8 cellular contexts compared by ENCODE assay signal in genomic region chr11:45252134-45252856, GRCh38. TPM values are rescaled to one million over a fixed set of nuclear protein-coding genes. Genes with fewer than 3 reads are reported as not detected.
DNase-seq lines count a peak whose midpoint lies in the region; ATAC-seq and TF ChIP-seq lines count a peak whose summit lies in the region.

No MANE protein-coding gene starts in this region.

- H3K27me3 Mint-ChIP-seq in activated T-cell treated with anti-CD3 and anti-CD28 coated beads, Interleukin-2, amount 50 U/mL, for 72 hours (ENCODE audit: low read depth): peaks cover 17% of the 10 kb centered on the region

- H3K4me3 ChIP-seq in MG63: no peak overlapping the region
- no peak overlapping the region for H3K4me3 ChIP-seq in hepatocyte

- H3K4me2 ChIP-seq in hepatocyte: no peak overlapping the region

- H3K27me3 ChIP-seq in MG63 (no peaks in the 10 kb centered on the region), hepatocyte (no peaks in the 10 kb centered on the region)

- ATAC-seq in activated T-cell treated with anti-CD3 and anti-CD28 coated beads, Interleukin-2, amount 50 U/mL, for 72 hours (replicated peaks in 1 of 2): peak; percentile 43 to 54
- no peak for ATAC-seq in GM18505 (IDR thresholded peaks at IDR 0.05; ENCODE audit: unreplicated experiment)

- WGBS in hepatocyte (ENCODE audit: low lambda C conversion rate, missing lambda C conversion rate): 45% methylated on average over 22 of the region's 22 CpGs

- TF ChIP-seq POLR2A in GM18505 (IDR thresholded peaks at IDR 0.05; ENCODE audit: borderline replicate concordance, extremely low read depth, insufficient read depth, insufficient read length): no peak

- DNase-seq in activated T-cell treated with anti-CD3 and anti-CD28 coated beads for 48 hours (ENCODE audit: low read depth) (peak; percentile 35), activated T-cell treated with anti-CD3 and anti-CD28 coated beads for 4 hours (no peak), MG63 (peak; percentile 58), hepatocyte (ENCODE audit: low spot score) (peak; percentile 74), NCI-H2227 treated with DMSO at 0.1 percent for 48 hours (lab: John Stamatoyannopoulos, UW) (no peak)
- peak; percentile 38 to 42 for DNase-seq in activated T-cell treated with anti-CD3 and anti-CD28 coated beads, Interleukin-2, amount 50 U/mL, for 72 hours
- DNase-seq in stimulated activated CD8-positive, alpha-beta memory T cell treated with anti-CD3 and anti-CD28 coated beads, Interleukin-2, amount 100 ng/mL, for 48 hours (ENCODE audit: low read depth in 2 of 2): peak; percentile 14 to 17

- no peak overlapping the region for H3K27ac ChIP-seq in hepatocyte

- H3K9me2 ChIP-seq in hepatocyte (replicated peaks; ENCODE audit: insufficient read depth): no peaks in the 10 kb centered on the region

- no peak overlapping the region for H3K27ac Mint-ChIP-seq in activated T-cell treated with anti-CD3 and anti-CD28 coated beads, Interleukin-2, amount 50 U/mL, for 72 hours

- TF ChIP-seq CTCF in hepatocyte (IDR thresholded peaks at IDR 0.05; ENCODE audit: poor library complexity): peak; percentile 53

- no peaks in the 10 kb centered on the region for H3K36me3 Mint-ChIP-seq in activated T-cell treated with anti-CD3 and anti-CD28 coated beads, Interleukin-2, amount 50 U/mL, for 72 hours (ENCODE audit: insufficient read depth in 2 of 2)

- H3K79me2 ChIP-seq in hepatocyte: no peaks in the 10 kb centered on the region

- no peak overlapping the region for H2AFZ ChIP-seq in hepatocyte

- no peaks in the 10 kb centered on the region for H3K4me1 ChIP-seq in hepatocyte (ENCODE audit: insufficient read depth)

- H3K36me3 ChIP-seq in MG63 (no peaks in the 10 kb centered on the region), hepatocyte (replicated peaks; ENCODE audit: insufficient read depth, low read depth) (no peaks in the 10 kb centered on the region)

- no peaks in the 10 kb centered on the region for H3K9me3 Mint-ChIP-seq in activated T-cell treated with anti-CD3 and anti-CD28 coated beads, Interleukin-2, amount 50 U/mL, for 72 hours

- H3K4me3 Mint-ChIP-seq in activated T-cell treated with anti-CD3 and anti-CD28 coated beads, Interleukin-2, amount 50 U/mL, for 72 hours: no peak overlapping the region

- H3K4me1 Mint-ChIP-seq in activated T-cell treated with anti-CD3 and anti-CD28 coated beads, Interleukin-2, amount 50 U/mL, for 72 hours (ENCODE audit: low read depth): no peaks in the 10 kb centered on the region

- H3K9me3 ChIP-seq in MG63: no peaks in the 10 kb centered on the region
- H3K9me3 ChIP-seq in hepatocyte (ENCODE audit: low read depth): no peaks in the 10 kb centered on the region

- no peaks in the 10 kb centered on the region for H4K20me1 ChIP-seq in hepatocyte (ENCODE audit: insufficient read depth, poor library complexity, severe bottlenecking)

RNA-seq across cellular contexts. Expression of gene SYT13, which starts 33.8 kb away (rescaled TPM):
- not detected in 2 replicates for total RNA-seq in MG63 (2014; rRNA removed; shearing (Covaris generic); ENCODE audit: low replicate concordance)
- not detected for total RNA-seq in activated T-cell treated with anti-CD3 and anti-CD28 coated beads, Interleukin-2, amount 50 U/mL, for 72 hours
- 10.4 and 11.5 TPM in 2 replicates for total RNA-seq in hepatocyte
- 1.6 and 1.7 TPM in 2 replicates for polyA plus RNA-seq in hepatocyte

Comparison
In these comparisons a context has a peak if more than half of its experiments do, and no peak if none do; other contexts are left out.
1. DNase-seq: peak in activated T-cell treated with anti-CD3 and anti-CD28 coated beads for 48 hours (single experiment), MG63 (single experiment), activated T-cell treated with anti-CD3 and anti-CD28 coated beads, Interleukin-2, amount 50 U/mL, for 72 hours (2 of 2), hepatocyte (single experiment) and stimulated activated CD8-positive, alpha-beta memory T cell treated with anti-CD3 and anti-CD28 coated beads, Interleukin-2, amount 100 ng/mL, for 48 hours (2 of 2); none in activated T-cell treated with anti-CD3 and anti-CD28 coated beads for 4 hours (single experiment) and NCI-H2227 treated with DMSO at 0.1 percent for 48 hours (single experiment).
2. RNA of gene SYT13, which starts 33.8 kb away (total RNA-seq): 10.4 to 11.5 TPM in hepatocyte; not detected in MG63 and not detected in activated T-cell treated with anti-CD3 and anti-CD28 coated beads, Interleukin-2, amount 50 U/mL, for 72 hours; every median in the first group is over 10 times any median in the second.